1 cellular context compared by ENCODE assay signal in genomic region chr12:108561852-108562347, GRCh38.
TF ChIP-seq lines count a peak whose summit lies in the region.

No MANE protein-coding gene starts in this region.

TF ChIP-seq in K562, 482 proteins besides CTCF, POLR2A, EP300 and RAD21 (continued from another document and continues in another):
- no peak for TF ChIP-seq MNT (conservative IDR thresholded peaks at IDR 0.05)
- TF ChIP-seq BMI1 (IDR thresholded peaks at IDR 0.05; ENCODE audit: low read length): no peak
- TF ChIP-seq NFYB (IDR thresholded peaks at IDR 0.05; ENCODE audit: extremely low read depth, insufficient read length): no peak
- TF ChIP-seq HCFC1 (IDR thresholded peaks at IDR 0.05; ENCODE audit: low read depth, low read length): no peak
- TF ChIP-seq ZNF830 (CRISPR knock-in tag; IDR thresholded peaks at IDR 0.05): no peak
- no peak for TF ChIP-seq YBX1 (IDR thresholded peaks at IDR 0.05)
- TF ChIP-seq MLX (CRISPR knock-in tag; conservative IDR thresholded peaks at IDR 0.05): no peak
- TF ChIP-seq SRSF1 (IDR thresholded peaks at IDR 0.05; ENCODE audit: low read depth, low read length): no peak
- peak; percentile 20; the same call in 1 of the 2 replicates for TF ChIP-seq AFF4 (CRISPR knock-in tag; IDR thresholded peaks at IDR 0.05)
- no peak for TF ChIP-seq ZNF431 (CRISPR knock-in tag; IDR thresholded peaks at IDR 0.05)
- TF ChIP-seq MBD1 (CRISPR knock-in tag; IDR thresholded peaks at IDR 0.05): no peak
- TF ChIP-seq FOXK1 (CRISPR knock-in tag; IDR thresholded peaks at IDR 0.05; ENCODE audit: borderline replicate concordance): no peak
- no peak for TF ChIP-seq ATF3 (IDR thresholded peaks at IDR 0.05)
- no peak for TF ChIP-seq ATF3 (CRISPR knock-in tag; conservative IDR thresholded peaks at IDR 0.05)
- TF ChIP-seq ADNP (tag; IDR thresholded peaks at IDR 0.05): no peak
- TF ChIP-seq E2F5 (CRISPR knock-in tag; IDR thresholded peaks at IDR 0.05): no peak
- TF ChIP-seq PATZ1 (CRISPR knock-in tag; IDR thresholded peaks at IDR 0.05; ENCODE audit: borderline replicate concordance): no peak
- TF ChIP-seq ZNF311 (CRISPR knock-in tag; IDR thresholded peaks at IDR 0.05): no peak
- no peak for TF ChIP-seq ZNF740 (CRISPR knock-in tag; IDR thresholded peaks at IDR 0.05)
- no peak for TF ChIP-seq ZNF740 (tag; IDR thresholded peaks at IDR 0.05)
- TF ChIP-seq CREB1 (IDR thresholded peaks at IDR 0.05): no peak
- TF ChIP-seq CREB1 (CRISPR knock-in tag; IDR thresholded peaks at IDR 0.05): no peak
- no peak for TF ChIP-seq ZNF696 (CRISPR knock-in tag; conservative IDR thresholded peaks at IDR 0.05)
- no peak for TF ChIP-seq ZNF655 (CRISPR knock-in tag; IDR thresholded peaks at IDR 0.05)
- no peak for TF ChIP-seq HDAC6 (IDR thresholded peaks at IDR 0.05; ENCODE audit: low read depth, low read length)
- TF ChIP-seq CLOCK (CRISPR knock-in tag; IDR thresholded peaks at IDR 0.05; ENCODE audit: borderline replicate concordance): no peak
- TF ChIP-seq SP2 (IDR thresholded peaks at IDR 0.05; ENCODE audit: extremely low read depth, low read depth, low read length, poor library complexity, severe bottlenecking): no peak
- TF ChIP-seq ZNF436 (CRISPR knock-in tag; IDR thresholded peaks at IDR 0.05): no peak
- no peak for TF ChIP-seq SRSF3 (IDR thresholded peaks at IDR 0.05; ENCODE audit: insufficient read depth, low read length)
- no peak for TF ChIP-seq ZNF79 (CRISPR knock-in tag; IDR thresholded peaks at IDR 0.05; ENCODE audit: low read depth)
- no peak for TF ChIP-seq CBFA2T2 (conservative IDR thresholded peaks at IDR 0.05)
- peak; percentile 27 for TF ChIP-seq HMBOX1 (IDR thresholded peaks at IDR 0.05)
- no peak for TF ChIP-seq MEF2A (IDR thresholded peaks at IDR 0.05; ENCODE audit: control insufficient read depth, low read depth, low read length)
- no peak for TF ChIP-seq JUNB (CRISPR knock-in tag; conservative IDR thresholded peaks at IDR 0.05)
- TF ChIP-seq FOXJ3 (CRISPR knock-in tag; IDR thresholded peaks at IDR 0.05): no peak
- TF ChIP-seq TAF1 (IDR thresholded peaks at IDR 0.05; ENCODE audit: control insufficient read depth, extremely low read depth, insufficient read depth, low read length, severe bottlenecking): no peak
- TF ChIP-seq TEAD1 (CRISPR knock-in tag; IDR thresholded peaks at IDR 0.05): peak in 1 of 2 experiments; percentile 85; a peak in 1 of 4 replicates
- TF ChIP-seq CAMTA2 (CRISPR knock-in tag; conservative IDR thresholded peaks at IDR 0.05): no peak
- no peak for TF ChIP-seq ZNF518B (CRISPR knock-in tag; IDR thresholded peaks at IDR 0.05)
